8 cellular contexts compared by ENCODE assay signal in genomic region chr19:2561895-2562294, GRCh38.
A peak's percentile ranks its signal among the peaks of the same experiment; 100 is the strongest.
DNase-seq lines count a peak whose midpoint lies in the region; ATAC-seq, FAIRE-seq and TF ChIP-seq lines count a peak whose summit lies in the region.
"Had no signal": no experiment of that assay in that cellular context is flagged by ENCODE, and none has a peak within 500 bp of the region (broad histone marks: within the 10 kb centered on the region; RNA-seq: fewer than 3 reads in every experiment).

No MANE protein-coding gene starts in this region.

- H3K36me3 ChIP-seq in left lung, result no peaks in the 10 kb centered on the region
- no peaks in the 10 kb centered on the region for H3K36me3 ChIP-seq in stomach
- H3K36me3 ChIP-seq: pancreas had no signal

- FAIRE-seq in H54 (lab: Jason Lieb, UNC), result no peak
- FAIRE-seq: pancreas had no signal

- H3K4me3 ChIP-seq in left lung (peak overlapping the region in 1 of 2 donors; percentile 15), stomach (peak overlapping the region in 3 of 4 donors; percentile 4 to 27 (median 12))
- H3K4me3 ChIP-seq: pancreas had no signal

- no peaks in the 10 kb centered on the region for H3K27me3 ChIP-seq in left lung
- no peaks in the 10 kb centered on the region for H3K27me3 ChIP-seq in stomach
- H3K27me3 ChIP-seq: pancreas had no signal

- H3K27ac ChIP-seq in left lung (no peak overlapping the region), stomach (no peak overlapping the region)
- H3K27ac ChIP-seq: pancreas had no signal

- no peak for TF ChIP-seq EP300 in stomach (IDR thresholded peaks at IDR 0.05)

- TF ChIP-seq CTCF in left lung (IDR thresholded peaks at IDR 0.05) (no peak), stomach (IDR thresholded peaks at IDR 0.05) (no peak)

- intact Hi-C loops in left lung (cut with DNase I), result no loop called here
- intact Hi-C loops in stomach (cut with DNase I; ENCODE audit: low total_unique reads), result loop anchor here (10.0 kb wide), 1 partner anchor 57 kb away; no protein-coding TSS in a partner anchor

- TF ChIP-seq POLR2A in stomach (IDR thresholded peaks at IDR 0.05) (no peak), H54 (IDR thresholded peaks at IDR 0.05; ENCODE audit: low read depth, low read length) (no peak)

- ATAC-seq in GM19395 (IDR thresholded peaks at IDR 0.05; ENCODE audit: unreplicated experiment), result peak; percentile 63
- ATAC-seq in HG03342 (IDR thresholded peaks at IDR 0.05; ENCODE audit: unreplicated experiment), result peak; percentile 74
- peak; percentile 37 for ATAC-seq in left lung
- ATAC-seq: pancreas had no signal

- H3K4me1 ChIP-seq in left lung (peaks cover 0 to 15% of the 10 kb centered on the region in 2 donors), stomach (no peaks in the 10 kb centered on the region)
- H3K4me1 ChIP-seq: pancreas had no signal

- WGBS in stomach, 5 donors, result 53 to 67% (median 56%) methylated on average over 14 of the region's 14 CpGs

- DNase-seq in activated CD8-positive, alpha-beta memory T cell treated with anti-CD3 and anti-CD28 coated beads for 4 hours (ENCODE audit: low read depth in 2 of 2), result peak; percentile 33 to 58
- DNase-seq in left lung (peak in 1 of 2 donors; percentile 59), stomach (no peak), dedifferentiated amniotic fluid mesenchymal stem cell (ENCODE audit: extremely low spot score) (no peak), H54 (ENCODE audit: insufficient read length, low spot score) (no peak)

- H3K9me3 ChIP-seq in left lung (no peaks in the 10 kb centered on the region), stomach (no peaks in the 10 kb centered on the region)
- H3K9me3 ChIP-seq: pancreas had no signal

Comparison
In these comparisons a context has a peak if more than half of its experiments do, and no peak if none do; other contexts are left out.
1. DNase-seq: peak in activated CD8-positive, alpha-beta memory T cell treated with anti-CD3 and anti-CD28 coated beads for 4 hours (2 of 2); none in stomach (single experiment), dedifferentiated amniotic fluid mesenchymal stem cell (single experiment) and H54 (single experiment).
2. Peak in every context shown above with its lines, with median percentiles within 50 percentile points of each other: ATAC-seq.